In genomic region chrX:117010243-117010642, GRCh38 we compare ENCODE assay signal across 1 cellular context.
TF ChIP-seq lines count a peak whose summit lies in the region.

No MANE protein-coding gene starts in this region.

TF ChIP-seq in A549, 52 proteins besides CTCF, POLR2A, EP300 and RAD21 (continued from another document):
- TF ChIP-seq NPAS2 (CRISPR knock-in tag; IDR thresholded peaks at IDR 0.05; ENCODE audit: borderline replicate concordance) = no peak
- TF ChIP-seq CHD2 (IDR thresholded peaks at IDR 0.05; ENCODE audit: low read length, partially characterized antibody) = no peak
- no peak for TF ChIP-seq NR3C1 (IDR thresholded peaks at IDR 0.05)
- no peak for TF ChIP-seq FOXS1 (CRISPR knock-in tag; IDR thresholded peaks at IDR 0.05)
- TF ChIP-seq RNF2 (IDR thresholded peaks at IDR 0.05; ENCODE audit: borderline replicate concordance, low read depth) = no peak
- TF ChIP-seq, protein P1, sequence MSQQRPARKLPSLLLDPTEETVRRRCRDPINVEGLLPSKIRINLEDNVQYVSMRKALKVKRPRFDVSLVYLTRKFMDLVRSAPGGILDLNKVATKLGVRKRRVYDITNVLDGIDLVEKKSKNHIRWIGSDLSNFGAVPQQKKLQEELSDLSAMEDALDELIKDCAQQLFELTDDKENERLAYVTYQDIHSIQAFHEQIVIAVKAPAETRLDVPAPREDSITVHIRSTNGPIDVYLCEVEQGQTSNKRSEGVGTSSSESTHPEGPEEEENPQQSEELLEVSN (IDR thresholded peaks at IDR 0.05; ENCODE audit: borderline replicate concordance, low read depth) = no peak
- TF ChIP-seq, protein P2, sequence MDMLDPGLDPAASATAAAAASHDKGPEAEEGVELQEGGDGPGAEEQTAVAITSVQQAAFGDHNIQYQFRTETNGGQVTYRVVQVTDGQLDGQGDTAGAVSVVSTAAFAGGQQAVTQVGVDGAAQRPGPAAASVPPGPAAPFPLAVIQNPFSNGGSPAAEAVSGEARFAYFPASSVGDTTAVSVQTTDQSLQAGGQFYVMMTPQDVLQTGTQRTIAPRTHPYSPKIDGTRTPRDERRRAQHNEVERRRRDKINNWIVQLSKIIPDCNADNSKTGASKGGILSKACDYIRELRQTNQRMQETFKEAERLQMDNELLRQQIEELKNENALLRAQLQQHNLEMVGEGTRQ (IDR thresholded peaks at IDR 0.05) = no peak
